34 cellular contexts compared by ENCODE assay signal in the genomic region with DNA sequence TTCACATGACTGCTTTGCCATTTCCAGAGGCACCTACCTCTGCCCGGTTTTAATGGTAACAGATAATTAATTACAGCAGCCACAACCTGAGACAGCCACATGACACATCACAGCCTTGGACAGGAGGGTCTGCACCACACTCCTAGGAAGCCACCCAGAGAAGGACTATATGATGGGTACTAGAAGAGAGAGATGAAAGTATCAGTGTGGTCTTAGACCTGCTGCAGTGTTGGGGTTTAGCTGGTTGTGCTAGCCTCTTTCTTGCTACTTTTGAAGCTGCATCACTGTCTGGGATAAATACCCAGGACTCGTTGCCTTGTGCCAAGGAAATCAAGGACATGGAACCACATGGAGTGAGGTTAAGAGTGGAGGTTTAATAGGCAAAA.
"Had no signal": no experiment of that assay in that cellular context is flagged by ENCODE, and none has a peak within 500 bp of the region (broad histone marks: within the 10 kb centered on the region; RNA-seq: fewer than 3 reads in every experiment).

No MANE protein-coding gene starts in this region.

- H3K27ac ChIP-seq: KMS-11 had no signal

- H3K36me3 ChIP-seq: MG63 had no signal

- H3K4me3 ChIP-seq: MG63 had no signal

- H3K9ac ChIP-seq: KMS-11 had no signal

- DNase-seq: Karpas-422, Kasumi-1, KG1, MG63, MM.1S, MV-4-11, NCI-H1048, NCI-H1092, NCI-H1092 treated with DMSO at 0.1 percent for 48 hours, NCI-H1105, NCI-H1105 treated with DMSO at 0.1 percent for 48 hours, NCI-H1417, NCI-H1417 treated with DMSO at 0.1 percent for 48 hours, NCI-H1436, NCI-H1436 treated with DMSO at 0.1 percent for 48 hours, NCI-H146, NCI-H1694, NCI-H1694 treated with DMSO at 0.1 percent for 48 hours, NCI-H187, NCI-H187 treated with DMSO at 0.1 percent for 48 hours, NCI-H1930, NCI-H2029, NCI-H2029 treated with DMSO at 0.1 percent for 48 hours, NCI-H2081, NCI-H2081 treated with DMSO at 0.1 percent for 48 hours, NCI-H2107, NCI-H2171, NCI-H2171 treated with DMSO at 0.1 percent for 48 hours, NCI-H2227 treated with DMSO at 0.1 percent for 48 hours, NCI-H226, NCI-H345, NCI-H446, NCI-H446 treated with DMSO at 0.1 percent for 48 hours had no signal
